8 cellular contexts compared by ENCODE assay signal in the genomic region with DNA sequence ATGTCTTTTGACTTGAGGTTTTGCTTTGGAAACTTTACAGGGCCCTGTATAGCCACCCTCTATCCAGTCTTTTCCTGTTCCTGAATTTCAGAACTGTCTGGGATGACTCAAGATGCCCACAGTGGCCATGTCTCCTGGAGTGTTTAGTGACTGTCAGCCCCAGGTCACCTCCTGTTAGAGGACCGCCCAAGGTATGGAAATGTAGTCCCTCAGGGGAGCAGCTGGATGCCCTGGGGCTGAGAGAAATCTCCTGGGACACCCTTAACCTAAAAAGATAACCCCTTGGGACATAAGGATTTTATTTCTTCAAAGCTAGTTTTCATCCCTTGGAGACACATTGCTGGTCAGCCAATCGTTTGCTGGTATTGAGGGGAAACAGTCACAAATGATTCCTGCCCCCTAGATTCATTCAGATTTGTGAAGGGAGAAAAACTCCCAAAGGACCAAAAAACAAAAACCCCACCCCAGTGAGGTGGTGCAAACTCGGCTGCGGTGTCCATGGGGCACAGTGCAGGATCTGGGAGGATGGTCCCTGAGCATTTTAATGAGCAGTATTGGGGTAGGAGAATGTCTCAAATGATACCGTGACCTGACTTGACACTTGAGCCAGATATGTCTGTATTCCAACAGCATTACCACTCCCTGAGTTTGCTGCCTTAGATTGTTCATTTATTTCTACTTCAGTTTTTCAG. TPM values are rescaled to one million over a fixed set of nuclear protein-coding genes. Genes with fewer than 3 reads are reported as not detected.
DNase-seq lines count a peak whose midpoint lies in the region; ATAC-seq, FAIRE-seq and TF ChIP-seq lines count a peak whose summit lies in the region.

No MANE protein-coding gene starts in this region.

- dilution Hi-C loops in keratinocyte (cut with MboI; ENCODE audit: extremely low pct_ligation_motif_present, low sequenced_read_pairs): no loop called here

- H3K79me2 ChIP-seq in keratinocyte (ENCODE audit: control insufficient read depth, insufficient read depth, low read length): peaks cover 59% of the 10 kb centered on the region

- peaks cover 22% of the 10 kb centered on the region for H3K9me3 Mint-ChIP-seq in activated T-helper 2 cell treated with anti-CD3 and anti-CD28 coated beads, Interferon-gamma antibody, Interleukin-2, Interleukin-4, amounts not matched to agents 10 μg/mL and 5 μg/mL and 100 μg/mL, durations not matched to agents 14 hours and 24 hours and 36 hours

- ATAC-seq in heart right ventricle: no peak
- ATAC-seq in Right ventricle myocardium superior (ENCODE audit: poor library complexity): no peak
- ATAC-seq in GM19035 (IDR thresholded peaks at IDR 0.05; ENCODE audit: unreplicated experiment): no peak
- no peak for ATAC-seq in HG02973 (IDR thresholded peaks at IDR 0.05; ENCODE audit: unreplicated experiment)

- 62 to 74% methylated on average over 5 of the region's 5 CpGs for WGBS in heart right ventricle, 2 donors
- WGBS in urinary bladder: 73% methylated on average over 5 of the region's 5 CpGs

- H3K4me2 ChIP-seq in keratinocyte (ENCODE audit: control insufficient read depth, extremely low read depth, insufficient read depth, low read depth, low read length): peak overlapping the region; percentile 97

- peaks cover 9% of the 10 kb centered on the region for H4K20me1 ChIP-seq in keratinocyte (ENCODE audit: control insufficient read depth, extremely low read depth, insufficient read depth, low read length)

- peak overlapping the region in 5 of 10 donors; percentile 85 to 99 (median 94) for H3K27ac ChIP-seq in heart right ventricle
- peak overlapping the region; percentile 96 for H3K27ac ChIP-seq in keratinocyte (ENCODE audit: control insufficient read depth, insufficient read depth, low read length)
- H3K27ac ChIP-seq in urinary bladder (ENCODE audit: low read depth): no peak overlapping the region

- peaks cover 66% of the 10 kb centered on the region for H3K36me3 Mint-ChIP-seq in activated T-helper 2 cell treated with anti-CD3 and anti-CD28 coated beads, Interferon-gamma antibody, Interleukin-2, Interleukin-4, amounts not matched to agents 10 μg/mL and 5 μg/mL and 100 μg/mL, durations not matched to agents 14 hours and 24 hours and 36 hours (ENCODE audit: low read depth)

- no peak for TF ChIP-seq CTCF in heart right ventricle (IDR thresholded peaks at IDR 0.05)
- TF ChIP-seq CTCF in keratinocyte (optimal IDR thresholded peaks at IDR 0.05 in 1 of 3, IDR thresholded peaks at IDR 0.05 in 1 of 3, conservative IDR thresholded peaks at IDR 0.05 in 1 of 3; ENCODE audit: extremely low read depth in 1 of 3, insufficient read depth in 2 of 3, low read length in 3 of 3): no peak

- H3K4me1 ChIP-seq in heart right ventricle (peaks cover 0 to 76% (median 35%) of the 10 kb centered on the region in 9 donors), keratinocyte (ENCODE audit: control insufficient read depth, extremely low read depth, insufficient read depth, low read length) (peaks cover 43% of the 10 kb centered on the region), urinary bladder (ENCODE audit: insufficient read depth) (peaks cover 1% of the 10 kb centered on the region)

- no peaks in the 10 kb centered on the region for H3K27me3 Mint-ChIP-seq in activated T-helper 2 cell treated with anti-CD3 and anti-CD28 coated beads, Interferon-gamma antibody, Interleukin-2, Interleukin-4, amounts not matched to agents 10 μg/mL and 5 μg/mL and 100 μg/mL, durations not matched to agents 14 hours and 24 hours and 36 hours (ENCODE audit: low read depth)

- H3K9me3 ChIP-seq in heart right ventricle (no peaks in the 10 kb centered on the region), keratinocyte (ENCODE audit: control insufficient read depth, low read depth, low read length) (no peaks in the 10 kb centered on the region)

- peak overlapping the region; percentile 99 for H3K9ac ChIP-seq in keratinocyte (ENCODE audit: control insufficient read depth, extremely low read depth, insufficient read depth, low read length)

- H3K4me3 Mint-ChIP-seq in activated T-helper 2 cell treated with anti-CD3 and anti-CD28 coated beads, Interferon-gamma antibody, Interleukin-2, Interleukin-4, amounts not matched to agents 10 μg/mL and 5 μg/mL and 100 μg/mL, durations not matched to agents 14 hours and 24 hours and 36 hours (ENCODE audit: low read depth): peak overlapping the region; percentile 99

- H3K4me3 ChIP-seq in heart right ventricle (peak overlapping the region in 8 of 10 donors; percentile 81 to 98 (median 93)), keratinocyte (ENCODE audit: control insufficient read depth in 2 of 3, extremely low read depth in 1 of 3, insufficient read depth in 2 of 3, low read depth in 1 of 3, low read length in 3 of 3) (peak overlapping the region; percentile 69 to 83 (median 77)), urinary bladder (ENCODE audit: low read depth, low read length) (peak overlapping the region; percentile 94)

- H3K27ac Mint-ChIP-seq in activated T-helper 2 cell treated with anti-CD3 and anti-CD28 coated beads, Interferon-gamma antibody, Interleukin-2, Interleukin-4, amounts not matched to agents 10 μg/mL and 5 μg/mL and 100 μg/mL, durations not matched to agents 14 hours and 24 hours and 36 hours: peak overlapping the region; percentile 90

- H2AFZ ChIP-seq in keratinocyte (ENCODE audit: control insufficient read depth, low read length): no peak overlapping the region

- H3K9me1 ChIP-seq in keratinocyte (ENCODE audit: control insufficient read depth, extremely low read depth, insufficient read depth, low read length): peaks cover 3% of the 10 kb centered on the region

- H3K36me3 ChIP-seq in heart right ventricle (peaks cover 0 to 28% (median 0%) of the 10 kb centered on the region in 9 donors), keratinocyte (ENCODE audit: control insufficient read depth in 2 of 2, extremely low read depth in 1 of 2, insufficient read depth in 2 of 2, low read length in 2 of 2) (peaks cover 7 to 17% of the 10 kb centered on the region in 2 experiments), urinary bladder (ENCODE audit: insufficient read depth) (no peaks in the 10 kb centered on the region)

- intact Hi-C loops in heart right ventricle (cut with DNase I) (loop anchor here in 5 of 10 donors (10.0 kb wide), 5 partner anchors 160 to 920 kb away; a partner anchor contains a TSS), Right ventricle myocardium superior (cut with DNase I) (loop anchor here (10.0 kb wide), 1 partner anchor 160 kb away; a partner anchor contains a TSS)
- intact Hi-C loops in activated T-helper 2 cell treated with anti-CD3 and anti-CD28 coated beads, Interferon-gamma antibody, Interleukin-2, Interleukin-4, amounts not matched to agents 10 μg/mL and 5 μg/mL and 100 μg/mL, durations not matched to agents 14 hours and 24 hours and 36 hours (cut with micrococcal nuclease): loop anchor here (5.0 to 10.0 kb wide), 3 partner anchors 42 to 918 kb away; a partner anchor contains a TSS

- H3K4me1 Mint-ChIP-seq in activated T-helper 2 cell treated with anti-CD3 and anti-CD28 coated beads, Interferon-gamma antibody, Interleukin-2, Interleukin-4, amounts not matched to agents 10 μg/mL and 5 μg/mL and 100 μg/mL, durations not matched to agents 14 hours and 24 hours and 36 hours (ENCODE audit: low read depth): peaks cover 65% of the 10 kb centered on the region

- H3K27me3 ChIP-seq in heart right ventricle (no peaks in the 10 kb centered on the region), keratinocyte (ENCODE audit: control insufficient read depth, extremely low read depth, insufficient read depth, low read length) (no peaks in the 10 kb centered on the region)

- DNase-seq in heart right ventricle (no peak), Right ventricle myocardium superior (no peak), keratinocyte (ENCODE audit: low read depth, low spot score) (no peak), NCI-H2196 (lab: John Stamatoyannopoulos, UW; ENCODE audit: unreplicated experiment) (no peak)
- DNase-seq in activated T-helper 2 cell treated with anti-CD3 and anti-CD28 coated beads, Interferon-gamma antibody, Interleukin-2, Interleukin-4, amounts not matched to agents 10 μg/mL and 5 μg/mL and 100 μg/mL, durations not matched to agents 14 hours and 24 hours and 36 hours (ENCODE audit: low spot score): no peak

- FAIRE-seq in keratinocyte (lab: Jason Lieb, UNC): no peak

RNA-seq across cellular contexts. Expression of a gene that starts 1.7 kb away (rescaled TPM):
- 10 to 100 TPM in 1 of 10 donors, 1 to 10 TPM in 9; 4.0 to 13.5 (median 5.7) TPM for total RNA-seq in heart right ventricle
- 1 to 10 TPM; 1.5 to 3.3 TPM for polyA plus RNA-seq in heart right ventricle
- total RNA-seq in Right ventricle myocardium superior: 4.4 TPM
- total RNA-seq in activated T-helper 2 cell treated with anti-CD3 and anti-CD28 coated beads, Interferon-gamma antibody, Interleukin-2, Interleukin-4, amounts not matched to agents 10 μg/mL and 5 μg/mL and 100 μg/mL, durations not matched to agents 14 hours and 24 hours and 36 hours: 58.5 and 68.5 TPM in 2 replicates
- 6.9 to 10.7 TPM (median 7.5 TPM) in 3 replicates for polyA plus RNA-seq in keratinocyte
- 6.5 TPM for polyA plus RNA-seq in keratinocyte (2011; ENCODE audit: low read depth)
- polyA plus RNA-seq in keratinocyte (2011; cell fraction: cytosol; rRNA removed): 3.3 and 7.3 TPM in 2 replicates
- polyA plus RNA-seq in keratinocyte (2011; cell fraction: nucleus; rRNA removed): 9.7 and 12.9 TPM in 2 replicates
- polyA plus RNA-seq in keratinocyte (2012; ENCODE audit: low replicate concordance): 5.6 and 7.8 TPM in 2 replicates
- 3.6 to 22.5 TPM (median 10.3 TPM) in 3 replicates for polyA minus RNA-seq in keratinocyte
- 5.8 TPM for polyA minus RNA-seq in keratinocyte (2011; cell fraction: cytosol; rRNA and poly(A)+ RNA removed)
- polyA minus RNA-seq in keratinocyte (2011; cell fraction: nucleus; rRNA and poly(A)+ RNA removed): 12.9 and 18.5 TPM in 2 replicates
- total RNA-seq in urinary bladder: 24.2 TPM
- polyA plus RNA-seq in urinary bladder: 6.0 TPM
